Comparison of ENCODE assay signal across 8 cellular contexts in genomic region chr11:117072517-117073218, GRCh38. TPM values are rescaled to one million over a fixed set of nuclear protein-coding genes. Genes with fewer than 3 reads are reported as not detected.
DNase-seq lines count a peak whose midpoint lies in the region; ATAC-seq, FAIRE-seq and TF ChIP-seq lines count a peak whose summit lies in the region.

No MANE protein-coding gene starts in this region.

- H3K4me1 Mint-ChIP-seq in activated naive CD4-positive, alpha-beta T cell treated with anti-CD3 and anti-CD28 coated beads for 36 hours (ENCODE audit: low read depth) = peaks cover 62% of the 10 kb centered on the region
- H3K4me1 Mint-ChIP-seq in endodermal cell = peaks cover 53% of the 10 kb centered on the region

- TF ChIP-seq CTCF in endodermal cell (conservative IDR thresholded peaks at IDR 0.05) = no peak
- TF ChIP-seq CTCF in pancreas (IDR thresholded peaks at IDR 0.05) = no peak

- H3K9me3 Mint-ChIP-seq in activated naive CD4-positive, alpha-beta T cell treated with anti-CD3 and anti-CD28 coated beads for 36 hours = no peaks in the 10 kb centered on the region
- no peaks in the 10 kb centered on the region for H3K9me3 Mint-ChIP-seq in endodermal cell

- H3K4me3 ChIP-seq in endodermal cell (ENCODE audit: low read length) (peak overlapping the region; percentile 7), pancreas (no peak overlapping the region)

- intact Hi-C loops in activated naive CD4-positive, alpha-beta T cell treated with anti-CD3 and anti-CD28 coated beads for 36 hours (cut with micrococcal nuclease) = loop anchor here (1.0 to 2.0 kb wide), 5 partner anchors 9 to 220 kb away; no protein-coding TSS in a partner anchor
- intact Hi-C loops in pancreas (cut with DNase I) = no loop called here

- H3K27me3 Mint-ChIP-seq in activated naive CD4-positive, alpha-beta T cell treated with anti-CD3 and anti-CD28 coated beads for 36 hours (ENCODE audit: low read depth) = no peaks in the 10 kb centered on the region
- no peaks in the 10 kb centered on the region for H3K27me3 Mint-ChIP-seq in endodermal cell (ENCODE audit: insufficient read depth)

- H3K27ac ChIP-seq in endodermal cell (ENCODE audit: low read depth, low read length) (no peak overlapping the region), pancreas (peak overlapping the region in 1 of 4 donors; percentile 35)

- H3K4me3 Mint-ChIP-seq in activated naive CD4-positive, alpha-beta T cell treated with anti-CD3 and anti-CD28 coated beads for 36 hours = no peak overlapping the region
- H3K4me3 Mint-ChIP-seq in endodermal cell = no peak overlapping the region

- no peaks in the 10 kb centered on the region for H3K9me3 ChIP-seq in endodermal cell (ENCODE audit: control insufficient read depth, low read length)
- H3K9me3 ChIP-seq in pancreas = no peaks in the 10 kb centered on the region

- H3K36me3 Mint-ChIP-seq in activated naive CD4-positive, alpha-beta T cell treated with anti-CD3 and anti-CD28 coated beads for 36 hours (ENCODE audit: low read depth) = peaks cover 1% of the 10 kb centered on the region
- peaks cover 4% of the 10 kb centered on the region for H3K36me3 Mint-ChIP-seq in endodermal cell (ENCODE audit: low read depth)

- H3K36me3 ChIP-seq in endodermal cell (ENCODE audit: control insufficient read depth, insufficient read depth, low read length) (no peaks in the 10 kb centered on the region), pancreas (no peaks in the 10 kb centered on the region)

- CTCF ChIA-PET in activated naive CD4-positive, alpha-beta T cell treated with anti-CD3 and anti-CD28 coated beads for 36 hours (lab: Charles Lee) = interaction anchor here (0.6 to 1.1 kb wide), 4 partner anchors 10 to 74 kb away, joined by 3 read pairs; no protein-coding TSS in a partner anchor

- no peak for DNase-seq in activated naive CD4-positive, alpha-beta T cell treated with anti-CD3 and anti-CD28 coated beads for 36 hours
- DNase-seq in activated naive CD4-positive, alpha-beta T cell treated with anti-CD3 and anti-CD28 coated beads, Interleukin-2, amount 50 U/mL, for 16 hours = no peak
- DNase-seq in RKO (ENCODE audit: low spot score) (peak; percentile 84), endodermal cell (no peak), pancreas (no peak), NCI-H345 (lab: John Stamatoyannopoulos, UW) (no peak)
- DNase-seq in activated CD4-positive, alpha-beta T cell treated with anti-CD3 and anti-CD28 coated beads for 48 hours = no peak
- no peak for DNase-seq in central memory CD4-positive, alpha-beta T cell

- WGBS in endodermal cell (ENCODE audit: insufficient coverage in 1 of 2, insufficient read length in 1 of 2), 2 experiments = 100% methylated on average over 3 of the region's 3 CpGs; no CpG with 5 or more reads in 1 of the 2 experiments
- 78 to 80% methylated on average over 3 of the region's 3 CpGs for WGBS in pancreas, 2 donors

- H3K27me3 ChIP-seq in endodermal cell (ENCODE audit: control insufficient read depth, insufficient read depth, low read length, poor library complexity, severe bottlenecking) (no peaks in the 10 kb centered on the region), pancreas (no peaks in the 10 kb centered on the region)

- peaks cover 15% of the 10 kb centered on the region for H3K4me1 ChIP-seq in endodermal cell (ENCODE audit: control insufficient read depth, insufficient read depth, low read length)
- H3K4me1 ChIP-seq in pancreas = peaks cover 14 to 42% (median 27%) of the 10 kb centered on the region in 3 donors

- H3K27ac Mint-ChIP-seq in activated naive CD4-positive, alpha-beta T cell treated with anti-CD3 and anti-CD28 coated beads for 36 hours = peak overlapping the region; percentile 30
- H3K27ac Mint-ChIP-seq in endodermal cell = peak overlapping the region; percentile 72

- H3K9ac ChIP-seq in endodermal cell (ENCODE audit: extremely low read depth, low read length, poor library complexity, severe bottlenecking) = peak overlapping the region; percentile 38

- peak in 3 of 4 donors; percentile 71 to 85 (median 82) for ATAC-seq in pancreas

- FAIRE-seq in pancreas (lab: Jason Lieb, UNC) = no peak

RNA-seq across cellular contexts. Expression of gene SIK3, which starts 25.6 kb away (rescaled TPM):
- 10 to 100 TPM; 13.8 to 15.7 TPM for total RNA-seq in activated naive CD4-positive, alpha-beta T cell treated with anti-CD3 and anti-CD28 coated beads for 36 hours
- total RNA-seq in endodermal cell = 10 to 100 TPM; 37.2 to 43.5 TPM
- polyA plus RNA-seq in endodermal cell (2013, experiment 1 of 2) = 19.5 TPM
- 19.3 TPM for polyA plus RNA-seq in endodermal cell (2013, experiment 2 of 2)
- 10 to 100 TPM; 22.5 to 27.3 (median 25.2) TPM for total RNA-seq in pancreas
- 10 to 100 TPM; 11.1 to 16.2 TPM for polyA plus RNA-seq in pancreas
